Comparison of ENCODE assay signal across 13 cellular contexts in the genomic region with DNA sequence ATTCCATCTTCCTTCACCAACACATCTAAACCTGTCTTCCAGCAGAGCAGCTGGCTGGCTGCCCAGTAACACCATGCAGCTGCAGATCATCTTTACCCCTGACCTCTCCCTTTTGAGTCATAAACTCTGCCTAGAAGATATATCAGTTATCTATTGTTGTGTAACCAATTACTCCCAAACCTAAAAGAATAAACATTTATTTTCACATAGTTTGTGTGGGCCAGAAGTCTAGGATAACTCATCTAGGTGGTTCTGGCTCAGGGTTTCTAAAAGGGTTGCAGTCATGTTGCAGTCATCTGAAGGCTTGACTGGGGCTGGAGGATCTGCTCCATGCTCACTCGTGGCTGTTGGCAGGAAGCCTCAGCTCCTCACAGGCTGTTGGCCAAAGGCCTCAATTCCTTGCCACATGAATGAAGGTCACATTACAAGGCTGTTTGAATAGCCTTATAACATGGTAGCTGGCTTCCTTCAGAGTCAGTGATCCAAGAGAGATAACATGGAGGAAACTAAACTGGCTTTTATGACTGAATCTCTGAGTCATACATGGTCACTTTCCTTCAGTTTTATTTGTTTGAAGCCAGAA.
DNase-seq lines count a peak whose midpoint lies in the region; ATAC-seq, FAIRE-seq and TF ChIP-seq lines count a peak whose summit lies in the region.
"Had no signal": no experiment of that assay in that cellular context is flagged by ENCODE, and none has a peak within 500 bp of the region (broad histone marks: within the 10 kb centered on the region; RNA-seq: fewer than 3 reads in every experiment).

No MANE protein-coding gene starts in this region.

- no peak for TF ChIP-seq POLR2A in NB4 (IDR thresholded peaks at IDR 0.05; ENCODE audit: extremely low read depth, insufficient read length)

- no peak for TF ChIP-seq CTCF in NB4 (IDR thresholded peaks at IDR 0.05; ENCODE audit: low read depth, low read length)
- no peak for TF ChIP-seq CTCF in VCaP (conservative IDR thresholded peaks at IDR 0.05)
- TF ChIP-seq CTCF in keratinocyte (optimal IDR thresholded peaks at IDR 0.05 in 1 of 3, IDR thresholded peaks at IDR 0.05 in 1 of 3, conservative IDR thresholded peaks at IDR 0.05 in 1 of 3; ENCODE audit: extremely low read depth in 1 of 3, insufficient read depth in 2 of 3, low read length in 3 of 3) = no peak

- in situ Hi-C loops in GM23248 (cut with MboI) = no loop called here

- H3K27ac ChIP-seq in GM23248 (no peak overlapping the region), VCaP (peak overlapping the region; percentile 29), keratinocyte (ENCODE audit: control insufficient read depth, insufficient read depth, low read length) (peak overlapping the region; percentile 32)
- H3K27ac ChIP-seq: neural progenitor cell, testis had no signal

- H3K9me3 ChIP-seq in GM23248 (ENCODE audit: low read depth) = no peaks in the 10 kb centered on the region
- H3K9me3 ChIP-seq in keratinocyte (ENCODE audit: control insufficient read depth, low read depth, low read length) = no peaks in the 10 kb centered on the region
- H3K9me3 ChIP-seq: testis had no signal

- DNase-seq in GM23248 = peak; percentile 24
- peak; percentile 13 for DNase-seq in NB4 (ENCODE audit: low read depth)
- peak; percentile 54 for DNase-seq in keratinocyte (ENCODE audit: low read depth, low spot score)
- no peak for DNase-seq in NOMO-1 treated with DMSO at 0.1 percent for 48 hours (lab: John Stamatoyannopoulos, UW; ENCODE audit: unreplicated experiment)
- no peak for DNase-seq in stimulated activated CD4-positive, alpha-beta T cell treated with anti-CD3 and anti-CD28 coated beads, Interleukin-4, amount 100 ng/mL, for 4 hours
- DNase-seq: NCI-H524; stimulated activated CD4-positive, alpha-beta T cell treated with anti-CD3 and anti-CD28 coated beads, Interleukin-2, amount 100 ng/mL, for 24 hours; testis had no signal

- no peaks in the 10 kb centered on the region for H3K36me3 ChIP-seq in GM23248 (ENCODE audit: low read depth)
- H3K36me3 ChIP-seq in keratinocyte (ENCODE audit: control insufficient read depth in 2 of 2, extremely low read depth in 1 of 2, insufficient read depth in 2 of 2, low read length in 2 of 2) = no peaks in the 10 kb centered on the region
- H3K36me3 ChIP-seq: neural progenitor cell had no signal

- H2AFZ ChIP-seq in GM23248 (no peak overlapping the region), keratinocyte (ENCODE audit: control insufficient read depth, low read length) (no peak overlapping the region)
- H2AFZ ChIP-seq: neural progenitor cell had no signal

- H3K9me1 ChIP-seq in keratinocyte (ENCODE audit: control insufficient read depth, extremely low read depth, insufficient read depth, low read length) = no peaks in the 10 kb centered on the region

- no peaks in the 10 kb centered on the region for H3K27me3 ChIP-seq in GM23248 (replicated peaks; ENCODE audit: insufficient read depth)
- no peaks in the 10 kb centered on the region for H3K27me3 ChIP-seq in keratinocyte (ENCODE audit: control insufficient read depth, extremely low read depth, insufficient read depth, low read length)
- H3K27me3 ChIP-seq: neural progenitor cell, testis had no signal

- dilution Hi-C loops in keratinocyte (cut with MboI; ENCODE audit: extremely low pct_ligation_motif_present, low sequenced_read_pairs) = no loop called here

- H4K20me1 ChIP-seq in GM23248 (ENCODE audit: insufficient read depth) = no peaks in the 10 kb centered on the region
- H4K20me1 ChIP-seq in keratinocyte (ENCODE audit: control insufficient read depth, extremely low read depth, insufficient read depth, low read length) = no peaks in the 10 kb centered on the region

- no peaks in the 10 kb centered on the region for H3K4me1 ChIP-seq in GM23248 (ENCODE audit: insufficient read depth)
- H3K4me1 ChIP-seq in keratinocyte (ENCODE audit: control insufficient read depth, extremely low read depth, insufficient read depth, low read length) = peaks cover 3% of the 10 kb centered on the region
- H3K4me1 ChIP-seq: neural progenitor cell, testis had no signal

- no peak overlapping the region for H3K9ac ChIP-seq in GM23248
- no peak overlapping the region for H3K9ac ChIP-seq in keratinocyte (ENCODE audit: control insufficient read depth, extremely low read depth, insufficient read depth, low read length)
- H3K9ac ChIP-seq: neural progenitor cell had no signal

- H3K4me2 ChIP-seq in GM23248 (ENCODE audit: unreplicated experiment) (no peak overlapping the region), keratinocyte (ENCODE audit: control insufficient read depth, extremely low read depth, insufficient read depth, low read depth, low read length) (no peak overlapping the region)
- H3K4me2 ChIP-seq: neural progenitor cell had no signal

- FAIRE-seq in keratinocyte (lab: Jason Lieb, UNC) = peak; percentile 75
- FAIRE-seq: H54 had no signal

- H3K4me3 ChIP-seq in GM23248 (no peak overlapping the region), NB4 (ENCODE audit: low read depth, low read length) (no peak overlapping the region), keratinocyte (ENCODE audit: control insufficient read depth in 2 of 3, extremely low read depth in 1 of 3, insufficient read depth in 2 of 3, low read depth in 1 of 3, low read length in 3 of 3) (no peak overlapping the region)
- H3K4me3 ChIP-seq: neural progenitor cell, testis had no signal

- no peaks in the 10 kb centered on the region for H3K9me2 ChIP-seq in GM23248 (ENCODE audit: insufficient read depth)

- H3F3A ChIP-seq in GM23248 (ENCODE audit: insufficient read depth) = peaks cover 22% of the 10 kb centered on the region

- WGBS in GM23248 (ENCODE audit: low coverage in 1 of 2, low lambda C conversion rate in 2 of 2, missing lambda C conversion rate in 2 of 2), 2 experiments = 0 to 9% methylated on average over 1 of the region's 1 CpG

- no peaks in the 10 kb centered on the region for H3K79me2 ChIP-seq in GM23248 (ENCODE audit: insufficient read depth)
- no peaks in the 10 kb centered on the region for H3K79me2 ChIP-seq in keratinocyte (ENCODE audit: control insufficient read depth, insufficient read depth, low read length)

- no peak for ATAC-seq in GM18870 (IDR thresholded peaks at IDR 0.05; ENCODE audit: unreplicated experiment)
- no peak for ATAC-seq in GM19452 (IDR thresholded peaks at IDR 0.05; ENCODE audit: unreplicated experiment)

Comparison
In these comparisons a context has a peak if more than half of its experiments do, and no peak if none do; other contexts are left out.
1. DNase-seq: peak in GM23248 (single experiment), NB4 (single experiment) and keratinocyte (single experiment); none in NOMO-1 treated with DMSO at 0.1 percent for 48 hours (single experiment) and stimulated activated CD4-positive, alpha-beta T cell treated with anti-CD3 and anti-CD28 coated beads, Interleukin-4, amount 100 ng/mL, for 4 hours (0 of 2).